In the genomic region with DNA sequence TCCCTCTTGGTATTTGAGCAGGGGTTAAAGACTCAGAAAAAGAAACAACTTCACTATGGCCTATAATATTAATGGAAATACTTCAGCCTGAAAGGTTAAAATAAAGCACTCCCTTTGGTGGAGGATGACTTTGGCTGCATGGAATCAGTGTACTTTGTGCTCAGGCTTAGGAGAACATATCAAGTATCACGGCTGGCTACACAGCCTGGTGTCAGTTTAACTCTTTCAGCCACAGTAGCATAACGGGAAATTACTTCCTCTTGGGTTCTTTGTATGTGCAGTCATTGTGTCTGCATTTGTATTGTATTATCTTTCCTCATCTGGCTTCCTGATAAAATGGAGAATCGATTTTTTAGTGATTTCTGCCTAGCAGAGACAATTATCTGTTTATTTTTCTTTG, we compare ENCODE assay signal across 24 cellular contexts.
DNase-seq lines count a peak whose midpoint lies in the region; ATAC-seq and TF ChIP-seq lines count a peak whose summit lies in the region.
"Had no signal": no experiment of that assay in that cellular context is flagged by ENCODE, and none has a peak within 500 bp of the region (broad histone marks: within the 10 kb centered on the region; RNA-seq: fewer than 3 reads in every experiment).

No MANE protein-coding gene starts in this region.

- H3K27me3 ChIP-seq in A673 (replicated peaks; ENCODE audit: insufficient read depth, low read depth, low read length, poor library complexity), result no peaks in the 10 kb centered on the region
- H3K27me3 ChIP-seq: cardiac muscle cell, heart left ventricle, right atrium auricular region had no signal

- peaks cover 7% of the 10 kb centered on the region for H3K9me3 ChIP-seq in A673 (ENCODE audit: low read depth, low read length, poor library complexity, severe bottlenecking)
- H3K9me3 ChIP-seq in T-helper 17 cell (ENCODE audit: control insufficient read depth, low read length, poor library complexity, severe bottlenecking), result peaks cover 3% of the 10 kb centered on the region
- no peaks in the 10 kb centered on the region for H3K9me3 ChIP-seq in OCI-LY7 (ENCODE audit: low read length)
- H3K9me3 ChIP-seq: thoracic aorta had no signal

- H3K27ac ChIP-seq in A673 (ENCODE audit: low read depth, low read length, poor library complexity, severe bottlenecking) (no peak overlapping the region), OCI-LY7 (ENCODE audit: low read depth, low read length, poor library complexity, severe bottlenecking) (no peak overlapping the region)
- H3K27ac ChIP-seq: cardiac muscle cell, heart left ventricle, right atrium auricular region, thoracic aorta had no signal

- H3K27ac Mint-ChIP-seq in T-helper 17 cell, result no peak overlapping the region
- H3K27ac Mint-ChIP-seq: activated CD4-positive, alpha-beta T cell treated with anti-CD3 and anti-CD28 coated beads, Interleukin-2, amount 10 ng/mL, durations not matched to agents 24 days and 14 days; activated naive CD4-positive, alpha-beta T cell treated with anti-CD3 and anti-CD28 coated beads, Interleukin-2, amount 50 U/mL, for 24 hours had no signal

- POLR2A ChIA-PET in A673 (lab: Charles Lee; ENCODE audit: low non-redundant PET), result no interaction called here
- POLR2A ChIA-PET in OCI-LY7 (lab: Charles Lee), result no interaction called here

- H3K4me1 Mint-ChIP-seq in T-helper 17 cell, result peaks cover 2% of the 10 kb centered on the region
- H3K4me1 Mint-ChIP-seq: activated naive CD4-positive, alpha-beta T cell treated with anti-CD3 and anti-CD28 coated beads, Interleukin-2, amount 50 U/mL, for 24 hours had no signal

- TF ChIP-seq CTCF in A673 (conservative IDR thresholded peaks at IDR 0.05; ENCODE audit: low read depth, low read length), result no peak
- TF ChIP-seq CTCF in OCI-LY7 (conservative IDR thresholded peaks at IDR 0.05; ENCODE audit: low read length), result no peak

- intact Hi-C loops in A673 (cut with micrococcal nuclease; ENCODE audit: unreplicated experiment), result no loop called here
- intact Hi-C loops in OCI-LY7 (cut with micrococcal nuclease; ENCODE audit: unreplicated experiment), result no loop called here

- no peaks in the 10 kb centered on the region for H3K79me2 ChIP-seq in OCI-LY7 (ENCODE audit: insufficient read depth, low read depth, low read length)

- H3K36me3 ChIP-seq in A673 (ENCODE audit: insufficient read depth, low read length, poor library complexity, severe bottlenecking), result peaks cover 10% of the 10 kb centered on the region
- H3K36me3 ChIP-seq in OCI-LY7 (ENCODE audit: insufficient read depth, low read length), result no peaks in the 10 kb centered on the region
- H3K36me3 ChIP-seq: cardiac muscle cell, right atrium auricular region, thoracic aorta had no signal

- BruUV-seq in A673 (replicated peaks; lab: Mats Ljungman, UMichigan), result no TSS peak
- no TSS peak for BruUV-seq in OCI-LY7 (replicated peaks; lab: Mats Ljungman, UMichigan)

- H3K4me2 ChIP-seq in OCI-LY7 (ENCODE audit: low read length), result no peak overlapping the region

- CTCF ChIA-PET in A673 (lab: Charles Lee), result no interaction called here
- CTCF ChIA-PET in OCI-LY7 (lab: Charles Lee; ENCODE audit: unreplicated experiment), result no interaction called here

- no peak overlapping the region for H3K4me3 Mint-ChIP-seq in T-helper 17 cell
- H3K4me3 Mint-ChIP-seq: activated CD4-positive, alpha-beta T cell treated with anti-CD3 and anti-CD28 coated beads, Interleukin-2, amount 10 ng/mL, durations not matched to agents 24 days and 14 days; activated naive CD4-positive, alpha-beta T cell treated with anti-CD3 and anti-CD28 coated beads, Interleukin-2, amount 50 U/mL, for 24 hours had no signal

- H3K4me1 ChIP-seq in A673 (ENCODE audit: insufficient read depth, low read length, poor library complexity, severe bottlenecking) (peaks cover 7% of the 10 kb centered on the region), OCI-LY7 (ENCODE audit: insufficient read depth, low read length, poor library complexity, severe bottlenecking) (no peaks in the 10 kb centered on the region)
- H3K4me1 ChIP-seq: heart left ventricle, right atrium auricular region had no signal

- no peaks in the 10 kb centered on the region for H4K20me1 ChIP-seq in OCI-LY7 (ENCODE audit: insufficient read depth, low read length)

- no peak overlapping the region for H3K4me3 ChIP-seq in A673 (ENCODE audit: low read depth, low read length, poor library complexity, severe bottlenecking)
- no peak overlapping the region for H3K4me3 ChIP-seq in OCI-LY7 (ENCODE audit: low read depth, low read length, poor library complexity, severe bottlenecking)
- H3K4me3 ChIP-seq: cardiac muscle cell, heart left ventricle, right atrium auricular region, thoracic aorta had no signal

- H3K36me3 Mint-ChIP-seq in T-helper 17 cell (ENCODE audit: low read depth), result peaks cover 4% of the 10 kb centered on the region

- no peak for ATAC-seq in T-helper 17 cell
- ATAC-seq in HG02852 (IDR thresholded peaks at IDR 0.05; ENCODE audit: unreplicated experiment), result no peak
- ATAC-seq: heart left ventricle, left cardiac atrium had no signal

- H3K27me3 Mint-ChIP-seq in T-helper 17 cell, result no peaks in the 10 kb centered on the region
- H3K27me3 Mint-ChIP-seq: activated CD4-positive, alpha-beta T cell treated with anti-CD3 and anti-CD28 coated beads, Interleukin-2, amount 10 ng/mL, durations not matched to agents 24 days and 14 days; activated naive CD4-positive, alpha-beta T cell treated with anti-CD3 and anti-CD28 coated beads, Interleukin-2, amount 50 U/mL, for 24 hours had no signal

- H3K9me2 ChIP-seq in OCI-LY7 (ENCODE audit: insufficient read depth, low read length), result no peaks in the 10 kb centered on the region

- peak; percentile 33 for DNase-seq in A673 (ENCODE audit: low spot score)
- DNase-seq in DMS153 treated with DMSO at 0.1 percent for 48 hours (lab: John Stamatoyannopoulos, UW; ENCODE audit: unreplicated experiment), result peak; percentile 25
- peak; percentile 95 for DNase-seq in NCI-H146 treated with DMSO at 0.1 percent for 48 hours (lab: John Stamatoyannopoulos, UW; ENCODE audit: unreplicated experiment)
- DNase-seq in OCI-M1 (lab: John Stamatoyannopoulos, UW), result peak; percentile 34
- no peak for DNase-seq in T-helper 17 cell
- DNase-seq in OCI-LY7 (ENCODE audit: low spot score), result no peak
- no peak for DNase-seq in ureter (ENCODE audit: low spot score)
- DNase-seq: activated CD4-positive, alpha-beta T cell treated with anti-CD3 and anti-CD28 coated beads, Interleukin-2, amount 10 ng/mL, durations not matched to agents 24 days and 14 days; anterior cingulate cortex; DMS 273 treated with DMSO at 0.1 percent for 48 hours; GF-D8; heart left ventricle; left cardiac atrium; mesendoderm; NCI-H1436 treated with DMSO at 0.1 percent for 48 hours; NCI-H526 treated with DMSO at 0.1 percent for 48 hours; Right ventricle myocardium superior; stimulated activated CD4-positive, alpha-beta T cell treated with anti-CD3 and anti-CD28 coated beads, Interleukin-4, amount 100 ng/mL, for 24 hours; stimulated activated naive CD4-positive, alpha-beta T cell treated with Interleukin-2 at 50 U/mL for 16 hours had no signal

- H2AFZ ChIP-seq in OCI-LY7 (ENCODE audit: low read length), result no peak overlapping the region

Comparison
In these comparisons a context has a peak if more than half of its experiments do, and no peak if none do; other contexts are left out.
1. DNase-seq: peak in A673 (single experiment), DMS153 treated with DMSO at 0.1 percent for 48 hours (single experiment), NCI-H146 treated with DMSO at 0.1 percent for 48 hours (single experiment) and OCI-M1 (single experiment); none in T-helper 17 cell (0 of 3), OCI-LY7 (single experiment) and ureter (single experiment).